ENCODE assay signal across 31 cellular contexts in genomic region chr2:219087848-219088247, GRCh38. TPM values are rescaled to one million over a fixed set of nuclear protein-coding genes. Genes with fewer than 3 reads are reported as not detected.
"Had no signal": no experiment of that assay in that cellular context is flagged by ENCODE, and none has a peak within 500 bp of the region (broad histone marks: within the 10 kb centered on the region; RNA-seq: fewer than 3 reads in every experiment).

No MANE protein-coding gene starts in this region.

- DNase-seq: activated CD4-positive, alpha-beta T cell treated with anti-CD3 and anti-CD28 coated beads for 1 hour; activated CD4-positive, alpha-beta T cell treated with anti-CD3 and anti-CD28 coated beads for 48 hours; activated CD4-positive, alpha-beta T cell treated with anti-CD3 and anti-CD28 coated beads, Interleukin-2, amount 50 U/mL, for 4 hours; activated CD8-positive, alpha-beta T cell treated with anti-CD3 and anti-CD28 coated beads for 36 hours; activated gamma-delta T cell treated with Interleukin-2 at 50 U/mL for 16 hours; activated naive CD4-positive, alpha-beta T cell treated with anti-CD3 and anti-CD28 coated beads for 36 hours; activated T-cell treated with anti-CD3 and anti-CD28 coated beads, Interleukin-2, amount 50 U/mL, for 1 hour; activated T-cell treated with anti-CD3 and anti-CD28 coated beads, Interleukin-2, amount 50 U/mL, for 72 hours; adrenal gland; body of pancreas; MM.1S; NCI-H1092; NCI-H146; NCI-H187; NCI-H2029 treated with DMSO at 0.1 percent for 48 hours; NCI-H345; NK-92 treated with Interleukin-12 subunit alpha and Interleukin-12 subunit beta, amount 100 ng/mL, for 24 hours; OCI-M1; Right ventricle myocardium superior had no signal

- H3K4me3 Mint-ChIP-seq: activated CD8-positive, alpha-beta T cell treated with anti-CD3 and anti-CD28 coated beads for 36 hours; activated naive CD4-positive, alpha-beta T cell treated with anti-CD3 and anti-CD28 coated beads for 36 hours; activated T-cell treated with anti-CD3 and anti-CD28 coated beads, Interleukin-2, amount 50 U/mL, for 72 hours; T-helper 2 cell treated with Interferon-gamma antibody and Interleukin-4, amounts not matched to agents 5 μg/mL and 100 μg/mL, for 36 hours; WTC11 had no signal

- H3K27me3 Mint-ChIP-seq: activated CD8-positive, alpha-beta T cell treated with anti-CD3 and anti-CD28 coated beads for 36 hours had no signal

- ATAC-seq: activated CD8-positive, alpha-beta T cell treated with anti-CD3 and anti-CD28 coated beads for 36 hours; activated naive CD4-positive, alpha-beta T cell treated with anti-CD3 and anti-CD28 coated beads, Interleukin-2, amount 50 U/mL, for 72 hours; activated T-cell treated with anti-CD3 and anti-CD28 coated beads, Interleukin-2, amount 50 U/mL, for 72 hours; body of pancreas; Panc1; WTC11 had no signal

- H3K9me3 Mint-ChIP-seq: activated CD8-positive, alpha-beta T cell treated with anti-CD3 and anti-CD28 coated beads for 36 hours; activated naive CD4-positive, alpha-beta T cell treated with anti-CD3 and anti-CD28 coated beads for 36 hours; activated naive CD4-positive, alpha-beta T cell treated with anti-CD3 and anti-CD28 coated beads, Interleukin-2, amount 50 U/mL, for 72 hours; activated T-cell treated with anti-CD3 and anti-CD28 coated beads, Interleukin-2, amount 50 U/mL, for 72 hours; activated T-helper 2 cell treated with anti-CD3 and anti-CD28 coated beads, Interferon-gamma antibody, Interleukin-2, Interleukin-4, amounts not matched to agents 10 μg/mL and 5 μg/mL and 100 μg/mL, durations not matched to agents 14 hours and 24 hours and 36 hours; T-helper 2 cell treated with Interferon-gamma antibody and Interleukin-4, amounts not matched to agents 5 μg/mL and 100 μg/mL, for 36 hours had no signal

- H3K36me3 Mint-ChIP-seq: activated naive CD4-positive, alpha-beta T cell treated with anti-CD3 and anti-CD28 coated beads, Interleukin-2, amount 50 U/mL, for 72 hours; WTC11 had no signal

- H3K27ac Mint-ChIP-seq: activated CD8-positive, alpha-beta T cell treated with anti-CD3 and anti-CD28 coated beads for 36 hours; activated naive CD4-positive, alpha-beta T cell treated with anti-CD3 and anti-CD28 coated beads for 36 hours; activated T-cell treated with anti-CD3 and anti-CD28 coated beads, Interleukin-2, amount 50 U/mL, for 72 hours; activated T-helper 2 cell treated with anti-CD3 and anti-CD28 coated beads, Interferon-gamma antibody, Interleukin-2, Interleukin-4, amounts not matched to agents 10 μg/mL and 5 μg/mL and 100 μg/mL, durations not matched to agents 14 hours and 24 hours and 36 hours; T-helper 2 cell treated with Interferon-gamma antibody and Interleukin-4, amounts not matched to agents 5 μg/mL and 100 μg/mL, for 36 hours; WTC11 had no signal

- FAIRE-seq: astrocyte, TTC549 had no signal

RNA-seq across cellular contexts. Expression of gene IHH, which starts 27.1 kb away (rescaled TPM):
- total RNA-seq: activated CD8-positive, alpha-beta memory T cell treated with anti-CD3 and anti-CD28 coated beads for 36 hours; activated CD8-positive, alpha-beta T cell treated with anti-CD3 and anti-CD28 coated beads for 36 hours; activated naive CD4-positive, alpha-beta T cell treated with anti-CD3 and anti-CD28 coated beads for 36 hours; activated T-helper 2 cell treated with anti-CD3 and anti-CD28 coated beads, Interferon-gamma antibody, Interleukin-2, Interleukin-4, amounts not matched to agents 10 μg/mL and 5 μg/mL and 100 μg/mL, durations not matched to agents 14 hours and 24 hours and 36 hours; astrocyte; cardiac septum; LHCN-M2; NCI-H460; Right ventricle myocardium superior; T-helper 1 cell treated with Interleukin-12 subunit alpha and Interleukin-12 subunit beta and Interleukin-4 antibody, amounts not matched to agents 30 ng/mL and 1 ng/mL, for 36 hours had no signal

RNA-seq across cellular contexts. Expression of gene CFAP65, which starts 46.5 kb away (rescaled TPM):
- total RNA-seq: activated CD8-positive, alpha-beta memory T cell treated with anti-CD3 and anti-CD28 coated beads for 36 hours; activated CD8-positive, alpha-beta T cell treated with anti-CD3 and anti-CD28 coated beads for 36 hours; activated naive CD4-positive, alpha-beta T cell treated with anti-CD3 and anti-CD28 coated beads for 36 hours; activated naive CD4-positive, alpha-beta T cell treated with anti-CD3 and anti-CD28 coated beads, Interleukin-2, amount 50 U/mL, for 72 hours; activated T-cell treated with anti-CD3 and anti-CD28 coated beads, Interleukin-2, amount 50 U/mL, for 72 hours; activated T-helper 2 cell treated with anti-CD3 and anti-CD28 coated beads, Interferon-gamma antibody, Interleukin-2, Interleukin-4, amounts not matched to agents 10 μg/mL and 5 μg/mL and 100 μg/mL, durations not matched to agents 14 hours and 24 hours and 36 hours; body of pancreas; cardiac septum; LHCN-M2; NCI-H460; Right ventricle myocardium superior; T-helper 1 cell treated with Interleukin-12 subunit alpha and Interleukin-12 subunit beta and Interleukin-4 antibody, amounts not matched to agents 30 ng/mL and 1 ng/mL, for 36 hours had no signal
